Comparison of ENCODE assay signal across 10 cellular contexts in the genomic region with DNA sequence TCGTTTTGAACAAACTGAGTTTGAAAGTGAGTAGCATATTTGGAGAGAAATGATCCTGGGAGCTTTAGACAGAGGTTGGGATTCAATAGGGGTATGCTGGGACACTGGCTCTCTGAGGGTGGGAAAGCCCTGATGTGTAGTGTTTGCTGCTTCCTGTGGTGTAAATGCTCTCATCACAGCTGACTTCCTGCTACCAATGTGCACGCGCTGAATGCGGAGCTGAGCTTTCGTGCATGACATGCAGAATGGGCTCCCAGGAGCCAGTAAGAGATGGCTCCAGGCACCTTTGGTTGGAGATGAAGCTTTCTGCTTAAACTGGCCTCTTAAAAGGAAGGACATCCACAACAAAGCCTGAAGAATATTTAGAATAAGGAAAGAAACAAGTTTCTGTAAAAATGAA.
A peak's percentile ranks its signal among the peaks of the same experiment; 100 is the strongest.
DNase-seq lines count a peak whose midpoint lies in the region; ATAC-seq and TF ChIP-seq lines count a peak whose summit lies in the region.
"Had no signal": no experiment of that assay in that cellular context is flagged by ENCODE, and none has a peak within 500 bp of the region (broad histone marks: within the 10 kb centered on the region; RNA-seq: fewer than 3 reads in every experiment).

No MANE protein-coding gene starts in this region.

- H3K9me3 ChIP-seq in Peyer's patch (no peaks in the 10 kb centered on the region), gastrocnemius medialis (no peaks in the 10 kb centered on the region)

- H3K36me3 ChIP-seq in Peyer's patch (no peaks in the 10 kb centered on the region), gastrocnemius medialis (no peaks in the 10 kb centered on the region)

- TF ChIP-seq CTCF in GM13977 (IDR thresholded peaks at IDR 0.05; ENCODE audit: extremely low read depth, insufficient read depth, missing control alignments) (no peak), Peyer's patch (IDR thresholded peaks at IDR 0.05) (no peak), gastrocnemius medialis (IDR thresholded peaks at IDR 0.05 in 4 of 5, conservative IDR thresholded peaks at IDR 0.05 in 1 of 5) (no peak)

- H3K27me3 Mint-ChIP-seq in T-helper 2 cell treated with Interferon-gamma antibody and Interleukin-4, amounts not matched to agents 5 μg/mL and 100 μg/mL, for 36 hours (ENCODE audit: low read depth): peaks cover 15% of the 10 kb centered on the region
- H3K27me3 Mint-ChIP-seq: brain had no signal

- in situ Hi-C loops in GM13977 (cut with MboI; ENCODE audit: low pct_unique_long_range_greater_than_20kb, low sequenced_read_pairs, unreplicated experiment) (no loop called here), gastrocnemius medialis (cut with MboI; ENCODE audit: low sequenced_read_pairs in 4 of 4) (no loop called here)

- no peaks in the 10 kb centered on the region for H3K36me3 Mint-ChIP-seq in activated naive CD4-positive, alpha-beta T cell treated with anti-CD3 and anti-CD28 coated beads, Interleukin-2, amount 50 U/mL, for 72 hours
- no peaks in the 10 kb centered on the region for H3K36me3 Mint-ChIP-seq in T-helper 2 cell treated with Interferon-gamma antibody and Interleukin-4, amounts not matched to agents 5 μg/mL and 100 μg/mL, for 36 hours (ENCODE audit: low read depth)
- H3K36me3 Mint-ChIP-seq: brain had no signal

- peak; percentile 51 for ATAC-seq in GM19452 (IDR thresholded peaks at IDR 0.05; ENCODE audit: unreplicated experiment)
- peak; percentile 54 for ATAC-seq in HG03108 (IDR thresholded peaks at IDR 0.05; ENCODE audit: unreplicated experiment)
- ATAC-seq in activated naive CD4-positive, alpha-beta T cell treated with anti-CD3 and anti-CD28 coated beads, Interleukin-2, amount 50 U/mL, for 72 hours: peak; percentile 48 to 69
- ATAC-seq in gastrocnemius medialis: no peak

- intact Hi-C loops in gastrocnemius medialis (cut with DNase I; ENCODE audit: low total_unique reads): no loop called here

- H3K4me1 Mint-ChIP-seq in T-helper 2 cell treated with Interferon-gamma antibody and Interleukin-4, amounts not matched to agents 5 μg/mL and 100 μg/mL, for 36 hours (ENCODE audit: low read depth): peaks cover 8% of the 10 kb centered on the region

- TF ChIP-seq POLR2A in Peyer's patch (IDR thresholded peaks at IDR 0.05) (no peak), gastrocnemius medialis (IDR thresholded peaks at IDR 0.05) (no peak)

- DNase-seq in GM13977 (ENCODE audit: low spot score): peak; percentile 28
- DNase-seq in activated naive CD4-positive, alpha-beta T cell treated with anti-CD3 and anti-CD28 coated beads, Interleukin-2, amount 50 U/mL, for 72 hours (ENCODE audit: low spot score in 2 of 2): no peak
- no peak for DNase-seq in Peyer's patch
- DNase-seq in SKM-1 (lab: John Stamatoyannopoulos, UW; ENCODE audit: unreplicated experiment): no peak
- no peak for DNase-seq in gastrocnemius medialis
- DNase-seq in T-helper 2 cell treated with Interferon-gamma antibody and Interleukin-4, amounts not matched to agents 5 μg/mL and 100 μg/mL, for 36 hours (ENCODE audit: low spot score): no peak
- DNase-seq: trophoblast cell had no signal

- no peak overlapping the region for H3K4me3 Mint-ChIP-seq in T-helper 2 cell treated with Interferon-gamma antibody and Interleukin-4, amounts not matched to agents 5 μg/mL and 100 μg/mL, for 36 hours
- H3K4me3 Mint-ChIP-seq: brain had no signal

- no peak overlapping the region for H3K4me3 ChIP-seq in Peyer's patch
- H3K4me3 ChIP-seq in gastrocnemius medialis: no peak overlapping the region

- H3K27me3 ChIP-seq in Peyer's patch (no peaks in the 10 kb centered on the region), gastrocnemius medialis (no peaks in the 10 kb centered on the region)

- H3K27ac ChIP-seq in Peyer's patch (no peak overlapping the region), gastrocnemius medialis (no peak overlapping the region)

- peak overlapping the region; percentile 15 to 27 for H3K27ac Mint-ChIP-seq in activated naive CD4-positive, alpha-beta T cell treated with anti-CD3 and anti-CD28 coated beads, Interleukin-2, amount 50 U/mL, for 72 hours
- H3K27ac Mint-ChIP-seq in T-helper 2 cell treated with Interferon-gamma antibody and Interleukin-4, amounts not matched to agents 5 μg/mL and 100 μg/mL, for 36 hours: no peak overlapping the region

- H3K4me1 ChIP-seq in Peyer's patch: no peaks in the 10 kb centered on the region
- no peaks in the 10 kb centered on the region for H3K4me1 ChIP-seq in gastrocnemius medialis

- H3K9me3 Mint-ChIP-seq in activated naive CD4-positive, alpha-beta T cell treated with anti-CD3 and anti-CD28 coated beads, Interleukin-2, amount 50 U/mL, for 72 hours: no peaks in the 10 kb centered on the region
- no peaks in the 10 kb centered on the region for H3K9me3 Mint-ChIP-seq in T-helper 2 cell treated with Interferon-gamma antibody and Interleukin-4, amounts not matched to agents 5 μg/mL and 100 μg/mL, for 36 hours
- H3K9me3 Mint-ChIP-seq: brain had no signal

Comparison
In these comparisons a context has a peak if more than half of its experiments do, and no peak if none do; other contexts are left out.
1. ATAC-seq: peak in GM19452 (single experiment), HG03108 (single experiment) and activated naive CD4-positive, alpha-beta T cell treated with anti-CD3 and anti-CD28 coated beads, Interleukin-2, amount 50 U/mL, for 72 hours (2 of 2); none in gastrocnemius medialis (0 of 2).